ENCODE assay signal across 8 cellular contexts in genomic region chr20:53900380-53900999, GRCh38.
A peak's percentile ranks its signal among the peaks of the same experiment; 100 is the strongest.
DNase-seq lines count a peak whose midpoint lies in the region; ATAC-seq, FAIRE-seq and TF ChIP-seq lines count a peak whose summit lies in the region.

No MANE protein-coding gene starts in this region.

- DNase-seq in ELR (ENCODE audit: low read depth) (peak; percentile 93), RPMI7951 (ENCODE audit: low read depth) (peak; percentile 93), fibroblast of gingiva (ENCODE audit: low read depth) (peak; percentile 45), pulmonary artery endothelial cell (ENCODE audit: low read depth, low spot score) (peak; percentile 86), adrenal gland (no peak), frontal cortex (ENCODE audit: low spot score in 2 of 2) (no peak), small intestine (no peak)

- H3K9me3 ChIP-seq in adrenal gland (replicated peaks in 1 of 3) (no peaks in the 10 kb centered on the region), small intestine (ENCODE audit: control insufficient read depth, low read depth) (no peaks in the 10 kb centered on the region)

- intact Hi-C loops in adrenal gland (cut with DNase I) = no loop called here

- 61 to 67% (median 62%) methylated on average over 4 of the region's 4 CpGs for WGBS in adrenal gland, 4 donors
- WGBS in small intestine, 3 donors = 21 to 37% (median 33%) methylated on average over 4 of the region's 4 CpGs

- no peak for ATAC-seq in HG03457 (IDR thresholded peaks at IDR 0.05; ENCODE audit: unreplicated experiment)

- peak overlapping the region in 2 of 5 donors; percentile 58 to 73 for H3K27ac ChIP-seq in adrenal gland
- H3K27ac ChIP-seq in small intestine (ENCODE audit: low read depth in 1 of 2, low read length in 1 of 2) = peak overlapping the region in 1 of 2 donors; percentile 83

- TF ChIP-seq POLR2A in adrenal gland (IDR thresholded peaks at IDR 0.05) = no peak

- H3K36me3 ChIP-seq in adrenal gland (replicated peaks in 1 of 2) = no peaks in the 10 kb centered on the region
- no peaks in the 10 kb centered on the region for H3K36me3 ChIP-seq in small intestine (ENCODE audit: control insufficient read depth in 2 of 2, insufficient read depth in 2 of 2, low read length in 2 of 2)

- no peaks in the 10 kb centered on the region for H3K27me3 ChIP-seq in adrenal gland
- H3K27me3 ChIP-seq in small intestine (ENCODE audit: control insufficient read depth in 2 of 2, insufficient read depth in 2 of 2, low read length in 2 of 2) = no peaks in the 10 kb centered on the region

- no peak for FAIRE-seq in frontal cortex (lab: Jason Lieb, UNC)
- FAIRE-seq in small intestine (lab: Jason Lieb, UNC) = no peak

- TF ChIP-seq CTCF in adrenal gland (IDR thresholded peaks at IDR 0.05) = no peak

- H3K4me1 ChIP-seq in adrenal gland (replicated peaks in 1 of 2) (peaks cover 0 to 6% of the 10 kb centered on the region in 2 donors), small intestine (ENCODE audit: control insufficient read depth in 2 of 2, insufficient read depth in 1 of 2, low read depth in 1 of 2, low read length in 1 of 2) (peaks cover 8 to 26% of the 10 kb centered on the region in 2 donors)

- no peak overlapping the region for H3K4me3 ChIP-seq in adrenal gland
- no peak overlapping the region for H3K4me3 ChIP-seq in small intestine (ENCODE audit: low read depth in 1 of 2, low read length in 2 of 2)

Comparison
In these comparisons a context has a peak if more than half of its experiments do, and no peak if none do; other contexts are left out.
1. DNase-seq: peak in ELR (single experiment), RPMI7951 (single experiment), fibroblast of gingiva (single experiment) and pulmonary artery endothelial cell (single experiment); none in adrenal gland (0 of 7), frontal cortex (0 of 2) and small intestine (single experiment).